In the genomic region with DNA sequence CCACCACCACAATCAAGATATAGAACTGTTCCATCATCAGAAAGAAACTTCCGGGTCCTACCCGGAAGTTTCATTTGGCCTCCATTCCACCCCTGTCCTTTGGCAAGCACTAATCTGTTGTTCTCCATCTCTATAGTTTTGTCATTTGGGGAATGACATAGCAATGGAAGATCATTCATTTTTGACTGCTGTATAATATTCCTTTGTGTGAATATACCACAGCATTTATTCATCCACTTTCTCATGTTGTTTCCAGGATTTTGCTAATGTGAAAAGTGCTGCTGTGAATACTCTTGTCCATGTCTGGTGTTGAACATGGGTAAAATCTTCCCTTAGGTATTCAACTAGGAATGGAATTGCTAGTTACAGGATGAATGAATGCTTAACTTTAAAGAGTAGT, we compare ENCODE assay signal across 3 cellular contexts.
TF ChIP-seq lines count a peak whose summit lies in the region.

No MANE protein-coding gene starts in this region.

TF ChIP-seq in SK-N-SH treated with all-trans-retinoic acid at 6 μM for 48 hours, 23 proteins besides CTCF, POLR2A, EP300 and RAD21:
- TF ChIP-seq ZNF8 (CRISPR knock-in tag; IDR thresholded peaks at IDR 0.05) (peak; percentile 54; the same call in 1 of the 2 replicates), ESRRG (CRISPR knock-in tag; IDR thresholded peaks at IDR 0.05) (no peak)
TF ChIP-seq in SK-N-SH treated with all-trans-retinoic acid at 6 μM for 48 hours: peak in this region for 1.

TF ChIP-seq in SK-N-SH, 30 proteins besides CTCF, POLR2A, EP300 and RAD21:
- no peak for TF ChIP-seq RFX5 (IDR thresholded peaks at IDR 0.05; ENCODE audit: low read length)
- TF ChIP-seq FOXJ3 (CRISPR knock-in tag; IDR thresholded peaks at IDR 0.05): no peak
- TF ChIP-seq SIN3A (IDR thresholded peaks at IDR 0.05; ENCODE audit: borderline replicate concordance, low read depth, low read length): no peak
- no peak for TF ChIP-seq FOSL2 (IDR thresholded peaks at IDR 0.05; ENCODE audit: borderline replicate concordance, low read depth)
- TF ChIP-seq, protein P1, sequence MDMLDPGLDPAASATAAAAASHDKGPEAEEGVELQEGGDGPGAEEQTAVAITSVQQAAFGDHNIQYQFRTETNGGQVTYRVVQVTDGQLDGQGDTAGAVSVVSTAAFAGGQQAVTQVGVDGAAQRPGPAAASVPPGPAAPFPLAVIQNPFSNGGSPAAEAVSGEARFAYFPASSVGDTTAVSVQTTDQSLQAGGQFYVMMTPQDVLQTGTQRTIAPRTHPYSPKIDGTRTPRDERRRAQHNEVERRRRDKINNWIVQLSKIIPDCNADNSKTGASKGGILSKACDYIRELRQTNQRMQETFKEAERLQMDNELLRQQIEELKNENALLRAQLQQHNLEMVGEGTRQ (IDR thresholded peaks at IDR 0.05; ENCODE audit: borderline replicate concordance, low read depth, low read length): no peak
- no peak for TF ChIP-seq JUND (IDR thresholded peaks at IDR 0.05)
- TF ChIP-seq POLR2AphosphoS5 (IDR thresholded peaks at IDR 0.05; ENCODE audit: low read depth, low read length): no peak
- TF ChIP-seq, protein P2, sequence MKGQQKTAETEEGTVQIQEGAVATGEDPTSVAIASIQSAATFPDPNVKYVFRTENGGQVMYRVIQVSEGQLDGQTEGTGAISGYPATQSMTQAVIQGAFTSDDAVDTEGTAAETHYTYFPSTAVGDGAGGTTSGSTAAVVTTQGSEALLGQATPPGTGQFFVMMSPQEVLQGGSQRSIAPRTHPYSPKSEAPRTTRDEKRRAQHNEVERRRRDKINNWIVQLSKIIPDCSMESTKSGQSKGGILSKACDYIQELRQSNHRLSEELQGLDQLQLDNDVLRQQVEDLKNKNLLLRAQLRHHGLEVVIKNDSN (IDR thresholded peaks at IDR 0.05; ENCODE audit: borderline replicate concordance, low read depth): no peak
- no peak for TF ChIP-seq EZH2phosphoT487 (IDR thresholded peaks at IDR 0.05; ENCODE audit: borderline replicate concordance, low read depth)

TF ChIP-seq in H1, 55 proteins besides CTCF, POLR2A, EP300 and RAD21:
- TF ChIP-seq POU5F1 (IDR thresholded peaks at IDR 0.05; ENCODE audit: low read depth, low read length): no peak
- TF ChIP-seq GTF2F1 (IDR thresholded peaks at IDR 0.05; ENCODE audit: borderline replicate concordance, low read depth, low read length): no peak
- TF ChIP-seq, protein P1 (IDR thresholded peaks at IDR 0.05; ENCODE audit: low read length): no peak
- TF ChIP-seq KDM1A (IDR thresholded peaks at IDR 0.05; ENCODE audit: borderline replicate concordance, low read length): peak; percentile 79; the same call in 1 of the 2 replicates
- no peak for TF ChIP-seq POLR2AphosphoS5 (IDR thresholded peaks at IDR 0.05; ENCODE audit: low read depth, low read length)
- TF ChIP-seq SAP30 (IDR thresholded peaks at IDR 0.05; ENCODE audit: insufficient read depth, insufficient replicate concordance, low read length): no peak
- TF ChIP-seq SP1 (IDR thresholded peaks at IDR 0.05; ENCODE audit: low read depth, low read length): no peak
- TF ChIP-seq, protein P3, sequence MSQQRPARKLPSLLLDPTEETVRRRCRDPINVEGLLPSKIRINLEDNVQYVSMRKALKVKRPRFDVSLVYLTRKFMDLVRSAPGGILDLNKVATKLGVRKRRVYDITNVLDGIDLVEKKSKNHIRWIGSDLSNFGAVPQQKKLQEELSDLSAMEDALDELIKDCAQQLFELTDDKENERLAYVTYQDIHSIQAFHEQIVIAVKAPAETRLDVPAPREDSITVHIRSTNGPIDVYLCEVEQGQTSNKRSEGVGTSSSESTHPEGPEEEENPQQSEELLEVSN (IDR thresholded peaks at IDR 0.05): no peak
